4 cellular contexts compared by ENCODE assay signal in the genomic region with DNA sequence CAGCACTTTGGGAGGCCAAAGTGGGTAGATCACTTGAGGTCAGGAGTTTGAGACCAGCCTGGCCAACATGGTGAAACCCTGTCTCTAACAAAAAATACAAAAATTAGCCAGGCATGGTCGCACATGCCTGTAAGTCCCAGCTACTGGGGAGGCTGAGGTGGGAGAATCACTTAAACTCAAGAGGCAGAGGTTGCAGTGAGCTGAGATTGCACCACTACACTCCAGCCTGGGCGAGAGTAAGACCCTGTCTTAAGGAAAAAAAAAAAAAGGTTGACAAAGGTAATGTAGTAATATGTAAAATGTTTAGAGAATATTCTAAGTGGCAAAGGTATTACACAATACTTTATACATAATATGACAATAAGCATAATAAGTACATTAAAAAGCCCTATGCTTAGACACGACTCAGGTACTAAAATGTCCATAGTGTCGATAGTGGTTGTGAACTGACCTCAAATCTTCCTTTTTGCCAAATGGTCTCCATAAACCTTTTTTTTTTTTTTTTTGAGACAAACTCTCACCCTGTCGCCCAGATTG.
"Had no signal": no experiment of that assay in that cellular context is flagged by ENCODE, and none has a peak within 500 bp of the region (broad histone marks: within the 10 kb centered on the region; RNA-seq: fewer than 3 reads in every experiment).

No MANE protein-coding gene starts in this region.

- H3K4me2 ChIP-seq: GM23338 had no signal

- ATAC-seq: GM23338, K562 had no signal

- DNase-seq: H9, HCEC 1CT had no signal

- H3K4me1 Mint-ChIP-seq: GM23338, H9 had no signal

- H3K4me3 ChIP-seq: GM23338, K562 had no signal

- H2AFZ ChIP-seq: GM23338 had no signal

- H3K27ac Mint-ChIP-seq: GM23338, H9 had no signal

- H3K9me3 Mint-ChIP-seq: GM23338, H9 had no signal

- H3K4me3 Mint-ChIP-seq: GM23338, H9 had no signal
